8 cellular contexts compared by ENCODE assay signal in the genomic region with DNA sequence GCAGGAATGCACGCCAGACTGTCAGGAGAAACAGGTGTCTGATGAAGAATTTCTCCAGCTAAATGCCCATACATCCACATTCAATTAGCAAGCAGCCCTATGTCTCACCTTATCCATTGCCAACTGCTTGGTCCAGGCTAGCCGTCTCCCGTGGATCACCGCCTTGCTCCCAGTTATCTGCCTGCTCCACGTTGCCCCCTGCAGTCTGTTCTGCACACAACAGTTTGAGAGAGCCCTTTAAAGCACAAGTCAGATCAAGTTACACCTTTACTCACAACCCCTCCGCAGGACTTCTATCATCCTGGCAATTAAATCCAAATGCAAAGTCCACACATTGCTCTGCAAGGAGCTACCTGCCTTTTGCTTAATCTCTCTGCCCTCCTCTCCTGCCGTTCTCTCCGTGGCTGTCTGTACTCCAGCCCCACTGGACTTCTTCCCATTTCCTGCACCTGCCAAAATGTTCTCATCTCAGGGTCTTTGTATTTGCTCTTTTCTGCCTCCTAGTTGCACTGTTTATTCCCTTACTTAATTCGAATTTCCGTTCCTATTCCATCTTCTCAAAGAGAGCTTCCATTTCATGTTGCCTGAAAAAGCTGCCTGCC.
DNase-seq lines count a peak whose midpoint lies in the region; ATAC-seq and TF ChIP-seq lines count a peak whose summit lies in the region.

No MANE protein-coding gene starts in this region.

- in situ Hi-C loops in T47D (cut with HindIII; ENCODE audit: low pct_unique_long_range_greater_than_20kb, low sequenced_read_pairs): no loop called here

- H3K4me2 ChIP-seq in SK-N-SH: no peak overlapping the region

- H3K27me3 ChIP-seq in SK-N-SH (ENCODE audit: insufficient read depth): no peaks in the 10 kb centered on the region
- no peaks in the 10 kb centered on the region for H3K27me3 ChIP-seq in vagina

- no peaks in the 10 kb centered on the region for H3F3A ChIP-seq in SK-N-SH (replicated peaks; ENCODE audit: insufficient read depth)

- no peak for TF ChIP-seq POLR2A in vagina (IDR thresholded peaks at IDR 0.05)

- H4K20me1 ChIP-seq in SK-N-SH (ENCODE audit: insufficient read depth): no peaks in the 10 kb centered on the region

- H3K36me3 ChIP-seq in SK-N-SH (replicated peaks in 1 of 2; ENCODE audit: control insufficient read depth in 1 of 2, insufficient read depth in 2 of 2, low read length in 1 of 2): no peaks in the 10 kb centered on the region
- H3K36me3 ChIP-seq in vagina: no peaks in the 10 kb centered on the region

- no peak overlapping the region for H3K9ac ChIP-seq in SK-N-SH

- H3K4me3 ChIP-seq in SK-N-SH (ENCODE audit: low read depth in 2 of 2, low read length in 1 of 2): no peak overlapping the region; a peak in 1 of 4 replicates
- no peak overlapping the region for H3K4me3 ChIP-seq in vagina

- POLR2A ChIA-PET in SK-N-SH (lab: Yijun Ruan, JAX): no interaction called here

- CTCF ChIA-PET in SK-N-SH (lab: Yijun Ruan, JAX): interaction anchor here (0.6 to 4.0 kb wide), 25 partner anchors 9 to 914 kb away, joined by 3 to 42 read pairs (median 3); no protein-coding TSS in a partner anchor

- no peaks in the 10 kb centered on the region for H3K9me2 ChIP-seq in SK-N-SH

- no peaks in the 10 kb centered on the region for H3K79me2 ChIP-seq in SK-N-SH (ENCODE audit: insufficient read depth)

- 3% methylated on average over 9 of the region's 10 CpGs for WGBS in SK-N-SH (ENCODE audit: low lambda C conversion rate)

- TF ChIP-seq RAD21 in SK-N-SH (IDR thresholded peaks at IDR 0.05; ENCODE audit: low read length): peak; percentile 63

- no peak for TF ChIP-seq CTCF in SK-N-SH (IDR thresholded peaks at IDR 0.05)
- peak in 2 of 3 experiments; percentile 35 to 41 for TF ChIP-seq CTCF in vagina (IDR thresholded peaks at IDR 0.05)

- no peak overlapping the region for H2AFZ ChIP-seq in SK-N-SH (ENCODE audit: low read depth)

- H3K9me3 ChIP-seq in SK-N-SH: no peaks in the 10 kb centered on the region
- no peaks in the 10 kb centered on the region for H3K9me3 ChIP-seq in vagina

- H3K27ac ChIP-seq in SK-N-SH (ENCODE audit: low read depth in 2 of 2, low read length in 1 of 2) (no peak overlapping the region), vagina (no peak overlapping the region)

- intact Hi-C loops in vagina (cut with DNase I): no loop called here

- ATAC-seq in SK-N-SH treated with all-trans-retinoic acid at 6 μM for 48 hours (no peak), GM18520 (IDR thresholded peaks at IDR 0.05; ENCODE audit: unreplicated experiment) (no peak), HG02642 (IDR thresholded peaks at IDR 0.05; ENCODE audit: poor library complexity, unreplicated experiment) (no peak)

- TF ChIP-seq EP300 in SK-N-SH (IDR thresholded peaks at IDR 0.05; ENCODE audit: borderline replicate concordance in 1 of 2, low read depth in 1 of 2, low read length in 1 of 2): no peak

- DNase-seq in SK-N-SH: peak; percentile 40
- peak; percentile 52 for DNase-seq in NCI-H2029 treated with DMSO at 0.1 percent for 48 hours (lab: John Stamatoyannopoulos, UW)
- peak; percentile 4 to 68 for DNase-seq in T47D (ENCODE audit: low read depth in 1 of 2, low spot score in 1 of 2)
- peak; percentile 70 for DNase-seq in medulla oblongata (ENCODE audit: extremely low spot score)
- DNase-seq in vagina (ENCODE audit: extremely low spot score in 2 of 2): no peak

- H3K4me1 ChIP-seq in SK-N-SH (ENCODE audit: control insufficient read depth in 1 of 2, insufficient read depth in 2 of 2, low read depth in 1 of 2, low read length in 1 of 2) (no peaks in the 10 kb centered on the region), vagina (no peaks in the 10 kb centered on the region)

TF ChIP-seq in SK-N-SH, 30 proteins besides CTCF, POLR2A, EP300 and RAD21:
- TF ChIP-seq SMC3 (IDR thresholded peaks at IDR 0.05; ENCODE audit: low read depth, low read length) (peak; percentile 58), REST (IDR thresholded peaks at IDR 0.05; ENCODE audit: low read depth, low read length) (no peak), MEF2A (IDR thresholded peaks at IDR 0.05; ENCODE audit: borderline replicate concordance, low read depth) (no peak), USF1 (IDR thresholded peaks at IDR 0.05; ENCODE audit: borderline replicate concordance, low read depth) (no peak), GATA2 (CRISPR knock-in tag; IDR thresholded peaks at IDR 0.05) (no peak)

TF ChIP-seq in SK-N-SH treated with all-trans-retinoic acid at 6 μM for 48 hours, 23 proteins besides CTCF, POLR2A, EP300 and RAD21:
- TF ChIP-seq ZNF565 (CRISPR knock-in tag; conservative IDR thresholded peaks at IDR 0.05; ENCODE audit: low read depth) (no peak), PPARA (CRISPR knock-in tag; IDR thresholded peaks at IDR 0.05; ENCODE audit: borderline replicate concordance) (no peak), ISL1 (CRISPR knock-in tag; IDR thresholded peaks at IDR 0.05) (no peak), TOX (CRISPR knock-in tag; IDR thresholded peaks at IDR 0.05; ENCODE audit: borderline replicate concordance) (no peak), ZFP30 (CRISPR knock-in tag; IDR thresholded peaks at IDR 0.05) (no peak), BACH2 (CRISPR knock-in tag; IDR thresholded peaks at IDR 0.05; ENCODE audit: borderline replicate concordance) (no peak), ESRRG (CRISPR knock-in tag; IDR thresholded peaks at IDR 0.05) (no peak), CSDC2 (CRISPR knock-in tag; IDR thresholded peaks at IDR 0.05) (no peak), TCF4 (CRISPR knock-in tag; IDR thresholded peaks at IDR 0.05; ENCODE audit: borderline replicate concordance) (no peak), RARB (CRISPR knock-in tag; IDR thresholded peaks at IDR 0.05) (no peak), ZNF70 (CRISPR knock-in tag; IDR thresholded peaks at IDR 0.05) (no peak), OSR1 (CRISPR knock-in tag; IDR thresholded peaks at IDR 0.05) (no peak), GLIS3 (CRISPR knock-in tag; IDR thresholded peaks at IDR 0.05) (no peak), POU6F1 (CRISPR knock-in tag; IDR thresholded peaks at IDR 0.05; ENCODE audit: borderline replicate concordance, low read depth) (no peak), SNAI2 (CRISPR knock-in tag; IDR thresholded peaks at IDR 0.05) (no peak)
- TF ChIP-seq, protein P1, sequence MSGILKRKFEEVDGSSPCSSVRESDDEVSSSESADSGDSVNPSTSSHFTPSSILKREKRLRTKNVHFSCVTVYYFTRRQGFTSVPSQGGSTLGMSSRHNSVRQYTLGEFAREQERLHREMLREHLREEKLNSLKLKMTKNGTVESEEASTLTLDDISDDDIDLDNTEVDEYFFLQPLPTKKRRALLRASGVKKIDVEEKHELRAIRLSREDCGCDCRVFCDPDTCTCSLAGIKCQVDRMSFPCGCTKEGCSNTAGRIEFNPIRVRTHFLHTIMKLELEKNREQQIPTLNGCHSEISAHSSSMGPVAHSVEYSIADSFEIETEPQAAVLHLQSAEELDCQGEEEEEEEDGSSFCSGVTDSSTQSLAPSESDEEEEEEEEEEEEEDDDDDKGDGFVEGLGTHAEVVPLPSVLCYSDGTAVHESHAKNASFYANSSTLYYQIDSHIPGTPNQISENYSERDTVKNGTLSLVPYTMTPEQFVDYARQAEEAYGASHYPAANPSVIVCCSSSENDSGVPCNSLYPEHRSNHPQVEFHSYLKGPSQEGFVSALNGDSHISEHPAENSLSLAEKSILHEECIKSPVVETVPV (CRISPR knock-in tag; IDR thresholded peaks at IDR 0.05): no peak

Comparison
In these comparisons a context has a peak if more than half of its experiments do, and no peak if none do; other contexts are left out.
1. DNase-seq: peak in SK-N-SH (single experiment), NCI-H2029 treated with DMSO at 0.1 percent for 48 hours (single experiment), T47D (2 of 2) and medulla oblongata (single experiment); none in vagina (0 of 2).